1 cellular context compared by ENCODE assay signal in the genomic region with DNA sequence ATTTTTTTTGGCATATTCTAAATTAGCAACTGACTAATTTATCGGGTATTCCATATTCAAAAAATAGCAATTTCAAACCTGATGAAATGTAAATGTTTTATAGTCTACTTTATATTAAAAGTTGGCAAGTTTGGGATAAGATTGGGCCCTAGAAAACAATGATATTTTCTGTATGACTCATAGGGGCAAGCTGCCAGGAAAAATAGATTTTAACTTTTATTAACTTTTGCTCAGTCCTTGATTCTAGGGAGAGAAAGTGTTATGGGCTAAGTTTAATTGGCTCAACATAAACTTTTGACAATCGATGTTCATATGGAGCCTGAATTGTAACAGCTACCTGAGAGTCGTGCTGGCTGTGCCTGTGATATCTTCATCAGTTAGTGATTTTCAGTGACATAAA.
TF ChIP-seq lines count a peak whose summit lies in the region.

No MANE protein-coding gene starts in this region.

TF ChIP-seq in SK-N-SH, 30 proteins besides CTCF, POLR2A, EP300 and RAD21 (continued from another document):
- TF ChIP-seq, protein P1, sequence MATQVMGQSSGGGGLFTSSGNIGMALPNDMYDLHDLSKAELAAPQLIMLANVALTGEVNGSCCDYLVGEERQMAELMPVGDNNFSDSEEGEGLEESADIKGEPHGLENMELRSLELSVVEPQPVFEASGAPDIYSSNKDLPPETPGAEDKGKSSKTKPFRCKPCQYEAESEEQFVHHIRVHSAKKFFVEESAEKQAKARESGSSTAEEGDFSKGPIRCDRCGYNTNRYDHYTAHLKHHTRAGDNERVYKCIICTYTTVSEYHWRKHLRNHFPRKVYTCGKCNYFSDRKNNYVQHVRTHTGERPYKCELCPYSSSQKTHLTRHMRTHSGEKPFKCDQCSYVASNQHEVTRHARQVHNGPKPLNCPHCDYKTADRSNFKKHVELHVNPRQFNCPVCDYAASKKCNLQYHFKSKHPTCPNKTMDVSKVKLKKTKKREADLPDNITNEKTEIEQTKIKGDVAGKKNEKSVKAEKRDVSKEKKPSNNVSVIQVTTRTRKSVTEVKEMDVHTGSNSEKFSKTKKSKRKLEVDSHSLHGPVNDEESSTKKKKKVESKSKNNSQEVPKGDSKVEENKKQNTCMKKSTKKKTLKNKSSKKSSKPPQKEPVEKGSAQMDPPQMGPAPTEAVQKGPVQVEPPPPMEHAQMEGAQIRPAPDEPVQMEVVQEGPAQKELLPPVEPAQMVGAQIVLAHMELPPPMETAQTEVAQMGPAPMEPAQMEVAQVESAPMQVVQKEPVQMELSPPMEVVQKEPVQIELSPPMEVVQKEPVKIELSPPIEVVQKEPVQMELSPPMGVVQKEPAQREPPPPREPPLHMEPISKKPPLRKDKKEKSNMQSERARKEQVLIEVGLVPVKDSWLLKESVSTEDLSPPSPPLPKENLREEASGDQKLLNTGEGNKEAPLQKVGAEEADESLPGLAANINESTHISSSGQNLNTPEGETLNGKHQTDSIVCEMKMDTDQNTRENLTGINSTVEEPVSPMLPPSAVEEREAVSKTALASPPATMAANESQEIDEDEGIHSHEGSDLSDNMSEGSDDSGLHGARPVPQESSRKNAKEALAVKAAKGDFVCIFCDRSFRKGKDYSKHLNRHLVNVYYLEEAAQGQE (IDR thresholded peaks at IDR 0.05; ENCODE audit: low read depth, low read length): no peak
- TF ChIP-seq, protein P2, sequence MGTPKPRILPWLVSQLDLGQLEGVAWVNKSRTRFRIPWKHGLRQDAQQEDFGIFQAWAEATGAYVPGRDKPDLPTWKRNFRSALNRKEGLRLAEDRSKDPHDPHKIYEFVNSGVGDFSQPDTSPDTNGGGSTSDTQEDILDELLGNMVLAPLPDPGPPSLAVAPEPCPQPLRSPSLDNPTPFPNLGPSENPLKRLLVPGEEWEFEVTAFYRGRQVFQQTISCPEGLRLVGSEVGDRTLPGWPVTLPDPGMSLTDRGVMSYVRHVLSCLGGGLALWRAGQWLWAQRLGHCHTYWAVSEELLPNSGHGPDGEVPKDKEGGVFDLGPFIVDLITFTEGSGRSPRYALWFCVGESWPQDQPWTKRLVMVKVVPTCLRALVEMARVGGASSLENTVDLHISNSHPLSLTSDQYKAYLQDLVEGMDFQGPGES (IDR thresholded peaks at IDR 0.05; ENCODE audit: low read depth, low read length): no peak
- TF ChIP-seq EZH2phosphoT487 (IDR thresholded peaks at IDR 0.05; ENCODE audit: borderline replicate concordance, low read depth): no peak
- TF ChIP-seq TCF12 (IDR thresholded peaks at IDR 0.05): peak; percentile 37; the same call in 1 of the 2 replicates
- no peak for TF ChIP-seq RCOR1 (IDR thresholded peaks at IDR 0.05; ENCODE audit: low read length)
- no peak for TF ChIP-seq ELF1 (IDR thresholded peaks at IDR 0.05)
- no peak for TF ChIP-seq POLR2AphosphoS5 (IDR thresholded peaks at IDR 0.05; ENCODE audit: low read depth, low read length)
- TF ChIP-seq, protein P3, sequence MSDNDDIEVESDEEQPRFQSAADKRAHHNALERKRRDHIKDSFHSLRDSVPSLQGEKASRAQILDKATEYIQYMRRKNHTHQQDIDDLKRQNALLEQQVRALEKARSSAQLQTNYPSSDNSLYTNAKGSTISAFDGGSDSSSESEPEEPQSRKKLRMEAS (IDR thresholded peaks at IDR 0.05; ENCODE audit: low read depth): no peak
- TF ChIP-seq GABPA (IDR thresholded peaks at IDR 0.05; ENCODE audit: low read depth): no peak
- TF ChIP-seq FOXM1 (IDR thresholded peaks at IDR 0.05; ENCODE audit: low read depth): no peak
- no peak for TF ChIP-seq NRF1 (IDR thresholded peaks at IDR 0.05; ENCODE audit: low read depth, low read length)
- no peak for TF ChIP-seq RFX5 (IDR thresholded peaks at IDR 0.05; ENCODE audit: low read length)
- TF ChIP-seq NFIC (IDR thresholded peaks at IDR 0.05; ENCODE audit: borderline replicate concordance): peak; percentile 79
- TF ChIP-seq, protein P4, sequence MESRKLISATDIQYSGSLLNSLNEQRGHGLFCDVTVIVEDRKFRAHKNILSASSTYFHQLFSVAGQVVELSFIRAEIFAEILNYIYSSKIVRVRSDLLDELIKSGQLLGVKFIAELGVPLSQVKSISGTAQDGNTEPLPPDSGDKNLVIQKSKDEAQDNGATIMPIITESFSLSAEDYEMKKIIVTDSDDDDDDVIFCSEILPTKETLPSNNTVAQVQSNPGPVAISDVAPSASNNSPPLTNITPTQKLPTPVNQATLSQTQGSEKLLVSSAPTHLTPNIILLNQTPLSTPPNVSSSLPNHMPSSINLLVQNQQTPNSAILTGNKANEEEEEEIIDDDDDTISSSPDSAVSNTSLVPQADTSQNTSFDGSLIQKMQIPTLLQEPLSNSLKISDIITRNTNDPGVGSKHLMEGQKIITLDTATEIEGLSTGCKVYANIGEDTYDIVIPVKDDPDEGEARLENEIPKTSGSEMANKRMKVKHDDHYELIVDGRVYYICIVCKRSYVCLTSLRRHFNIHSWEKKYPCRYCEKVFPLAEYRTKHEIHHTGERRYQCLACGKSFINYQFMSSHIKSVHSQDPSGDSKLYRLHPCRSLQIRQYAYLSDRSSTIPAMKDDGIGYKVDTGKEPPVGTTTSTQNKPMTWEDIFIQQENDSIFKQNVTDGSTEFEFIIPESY (IDR thresholded peaks at IDR 0.05; ENCODE audit: borderline replicate concordance, low read depth): no peak
- no peak for TF ChIP-seq YY1 (IDR thresholded peaks at IDR 0.05; ENCODE audit: low read depth)
- TF ChIP-seq FOSL2 (IDR thresholded peaks at IDR 0.05; ENCODE audit: borderline replicate concordance, low read depth): peak; percentile 50; the same call in 1 of the 2 replicates
- TF ChIP-seq, protein P5, sequence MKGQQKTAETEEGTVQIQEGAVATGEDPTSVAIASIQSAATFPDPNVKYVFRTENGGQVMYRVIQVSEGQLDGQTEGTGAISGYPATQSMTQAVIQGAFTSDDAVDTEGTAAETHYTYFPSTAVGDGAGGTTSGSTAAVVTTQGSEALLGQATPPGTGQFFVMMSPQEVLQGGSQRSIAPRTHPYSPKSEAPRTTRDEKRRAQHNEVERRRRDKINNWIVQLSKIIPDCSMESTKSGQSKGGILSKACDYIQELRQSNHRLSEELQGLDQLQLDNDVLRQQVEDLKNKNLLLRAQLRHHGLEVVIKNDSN (IDR thresholded peaks at IDR 0.05; ENCODE audit: borderline replicate concordance, low read depth): no peak
- no peak for TF ChIP-seq GATA2 (CRISPR knock-in tag; IDR thresholded peaks at IDR 0.05)
- no peak for TF ChIP-seq SIN3A (IDR thresholded peaks at IDR 0.05; ENCODE audit: borderline replicate concordance, low read depth, low read length)
- TF ChIP-seq, protein P6, sequence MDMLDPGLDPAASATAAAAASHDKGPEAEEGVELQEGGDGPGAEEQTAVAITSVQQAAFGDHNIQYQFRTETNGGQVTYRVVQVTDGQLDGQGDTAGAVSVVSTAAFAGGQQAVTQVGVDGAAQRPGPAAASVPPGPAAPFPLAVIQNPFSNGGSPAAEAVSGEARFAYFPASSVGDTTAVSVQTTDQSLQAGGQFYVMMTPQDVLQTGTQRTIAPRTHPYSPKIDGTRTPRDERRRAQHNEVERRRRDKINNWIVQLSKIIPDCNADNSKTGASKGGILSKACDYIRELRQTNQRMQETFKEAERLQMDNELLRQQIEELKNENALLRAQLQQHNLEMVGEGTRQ (IDR thresholded peaks at IDR 0.05; ENCODE audit: borderline replicate concordance, low read depth, low read length): no peak
- no peak for TF ChIP-seq MXI1 (IDR thresholded peaks at IDR 0.05; ENCODE audit: low read depth, low read length)
- TF ChIP-seq FOXJ3 (CRISPR knock-in tag; IDR thresholded peaks at IDR 0.05): no peak
- peak; percentile 33; the same call in 1 of the 2 replicates for TF ChIP-seq TEAD4 (IDR thresholded peaks at IDR 0.05; ENCODE audit: borderline replicate concordance, insufficient read depth)
- no peak for TF ChIP-seq CHD2 (IDR thresholded peaks at IDR 0.05; ENCODE audit: low read length, partially characterized antibody)
- peak; percentile 64; the same call in 1 of the 2 replicates for TF ChIP-seq MEF2A (IDR thresholded peaks at IDR 0.05; ENCODE audit: borderline replicate concordance, low read depth)
- TF ChIP-seq RXRA (IDR thresholded peaks at IDR 0.05; ENCODE audit: borderline replicate concordance, low read depth): no peak
- TF ChIP-seq, protein P7, sequence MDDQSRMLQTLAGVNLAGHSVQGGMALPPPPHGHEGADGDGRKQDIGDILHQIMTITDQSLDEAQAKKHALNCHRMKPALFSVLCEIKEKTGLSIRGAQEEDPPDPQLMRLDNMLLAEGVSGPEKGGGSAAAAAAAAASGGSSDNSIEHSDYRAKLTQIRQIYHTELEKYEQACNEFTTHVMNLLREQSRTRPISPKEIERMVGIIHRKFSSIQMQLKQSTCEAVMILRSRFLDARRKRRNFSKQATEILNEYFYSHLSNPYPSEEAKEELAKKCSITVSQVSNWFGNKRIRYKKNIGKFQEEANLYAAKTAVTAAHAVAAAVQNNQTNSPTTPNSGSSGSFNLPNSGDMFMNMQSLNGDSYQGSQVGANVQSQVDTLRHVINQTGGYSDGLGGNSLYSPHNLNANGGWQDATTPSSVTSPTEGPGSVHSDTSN (IDR thresholded peaks at IDR 0.05): no peak
- peak; percentile 69 for TF ChIP-seq JUND (IDR thresholded peaks at IDR 0.05)
